9 cellular contexts compared by ENCODE assay signal in genomic region chr6:30554962-30555361, GRCh38. TPM values are rescaled to one million over a fixed set of nuclear protein-coding genes. Genes with fewer than 3 reads are reported as not detected.
DNase-seq lines count a peak whose midpoint lies in the region; FAIRE-seq and TF ChIP-seq lines count a peak whose summit lies in the region.
"Had no signal": no experiment of that assay in that cellular context is flagged by ENCODE, and none has a peak within 500 bp of the region (broad histone marks: within the 10 kb centered on the region; RNA-seq: fewer than 3 reads in every experiment).

No MANE protein-coding gene starts in this region.

- DNase-seq in left ventricle myocardium inferior (no peak), cardiac septum (ENCODE audit: low spot score) (no peak), bronchial epithelial cell (ENCODE audit: low read depth) (no peak), vagina (ENCODE audit: extremely low spot score in 2 of 2) (no peak), HTR-8/SVneo (ENCODE audit: insufficient read length, low spot score) (no peak), D721Med (ENCODE audit: insufficient read length, low spot score) (no peak), superior temporal gyrus (ENCODE audit: extremely low spot score) (no peak)
- DNase-seq: cerebellar nuclear complex had no signal

- peak overlapping the region; percentile 90 for H3K4me3 ChIP-seq in left ventricle myocardium inferior
- peak overlapping the region; percentile 95 for H3K4me3 ChIP-seq in bronchial epithelial cell (ENCODE audit: low read depth, low read length)
- peak overlapping the region; percentile 95 for H3K4me3 ChIP-seq in mesodermal cell (ENCODE audit: extremely low read depth, insufficient read depth, low read length, poor library complexity, severe bottlenecking)
- H3K4me3 ChIP-seq in vagina, result peak overlapping the region; percentile 73 to 76

- 45 to 48% methylated on average over 8 of the region's 8 CpGs for WGBS in mesodermal cell (ENCODE audit: insufficient coverage in 2 of 2), 2 experiments

- no peak for TF ChIP-seq POLR2A in vagina (IDR thresholded peaks at IDR 0.05)

- H3K27ac ChIP-seq in left ventricle myocardium inferior (replicated peaks) (peak overlapping the region; percentile 98), mesodermal cell (ENCODE audit: low read depth, low read length, severe bottlenecking) (peak overlapping the region; percentile 99), vagina (peak overlapping the region; percentile 97)

- no peak for TF ChIP-seq CTCF in left ventricle myocardium inferior (IDR thresholded peaks at IDR 0.05; ENCODE audit: borderline replicate concordance)
- TF ChIP-seq CTCF in bronchial epithelial cell (IDR thresholded peaks at IDR 0.05; ENCODE audit: insufficient read depth, low read length, severe bottlenecking), result no peak
- TF ChIP-seq CTCF in vagina (IDR thresholded peaks at IDR 0.05), result no peak
- TF ChIP-seq CTCF in D721Med (IDR thresholded peaks at IDR 0.05; ENCODE audit: insufficient read depth, missing control alignments), result no peak

- no peak for FAIRE-seq in bronchial epithelial cell (lab: Jason Lieb, UNC)
- no peak for FAIRE-seq in HTR-8/SVneo (lab: Jason Lieb, UNC)
- FAIRE-seq in D721Med (lab: Jason Lieb, UNC), result no peak

- H3K27me3 ChIP-seq in left ventricle myocardium inferior (ENCODE audit: low read depth), result no peaks in the 10 kb centered on the region
- no peaks in the 10 kb centered on the region for H3K27me3 ChIP-seq in bronchial epithelial cell (ENCODE audit: control insufficient read depth, insufficient read depth, low read length)
- no peaks in the 10 kb centered on the region for H3K27me3 ChIP-seq in vagina

- H3K9me3 ChIP-seq in left ventricle myocardium inferior (replicated peaks) (no peaks in the 10 kb centered on the region), mesodermal cell (ENCODE audit: control insufficient read depth, low read length) (no peaks in the 10 kb centered on the region), vagina (no peaks in the 10 kb centered on the region)

- intact Hi-C loops in left ventricle myocardium inferior (cut with micrococcal nuclease), result no loop called here
- intact Hi-C loops in cardiac septum (cut with DNase I), result loop anchor here (5.0 kb wide), 1 partner anchor 62 kb away; the partner anchor contains the start of genes MRPS18B and PPP1R10
- intact Hi-C loops in vagina (cut with DNase I), result no loop called here

- H3K36me3 ChIP-seq in left ventricle myocardium inferior (peaks cover 43% of the 10 kb centered on the region), bronchial epithelial cell (ENCODE audit: control insufficient read depth, insufficient read depth, low read length) (peaks cover 16% of the 10 kb centered on the region), mesodermal cell (ENCODE audit: control insufficient read depth, insufficient read depth, low read length) (peaks cover 55% of the 10 kb centered on the region), vagina (peaks cover 0 to 35% of the 10 kb centered on the region in 2 donors)

- H3K4me1 ChIP-seq in left ventricle myocardium inferior (peaks cover 50% of the 10 kb centered on the region), mesodermal cell (ENCODE audit: control insufficient read depth, insufficient read depth, low read length, poor library complexity, severe bottlenecking) (peaks cover 5% of the 10 kb centered on the region), vagina (peaks cover 33% of the 10 kb centered on the region)

RNA-seq across cellular contexts. Expression of gene GNL1, which starts 1.3 kb away (rescaled TPM):
- total RNA-seq in left ventricle myocardium inferior (18.3 TPM), cardiac septum (19.6 TPM), bronchial epithelial cell (21.9 and 35.2 TPM in 2 replicates), vagina (24.1 TPM)
- 61.4 TPM for polyA plus RNA-seq in mesodermal cell (2013, experiment 1 of 2)
- 52.1 TPM for polyA plus RNA-seq in mesodermal cell (2013, experiment 2 of 2)

RNA-seq across cellular contexts. Expression of gene PRR3, which starts 2.1 kb away (rescaled TPM):
- total RNA-seq in left ventricle myocardium inferior (2.0 TPM), cardiac septum (3.2 TPM), bronchial epithelial cell (1.9 and 2.1 TPM in 2 replicates), vagina (5.9 TPM)
- polyA plus RNA-seq in mesodermal cell (2013, experiment 1 of 2), result 19.9 TPM
- 18.5 TPM for polyA plus RNA-seq in mesodermal cell (2013, experiment 2 of 2)

RNA-seq across cellular contexts. Expression of gene ABCF1, which starts 16.3 kb away (rescaled TPM):
- total RNA-seq in left ventricle myocardium inferior, result 38.8 TPM
- total RNA-seq in cardiac septum, result 44.2 TPM
- total RNA-seq in bronchial epithelial cell, result 31.9 and 35.1 TPM in 2 replicates
- 42.5 TPM for polyA plus RNA-seq in mesodermal cell (2013, experiment 1 of 2)
- polyA plus RNA-seq in mesodermal cell (2013, experiment 2 of 2), result 46.9 TPM
- total RNA-seq in vagina, result 29.5 TPM
